Comparison of ENCODE assay signal across 8 cellular contexts in genomic region chr9:35688558-35689350, GRCh38. TPM values are rescaled to one million over a fixed set of nuclear protein-coding genes. Genes with fewer than 3 reads are reported as not detected.
DNase-seq lines count a peak whose midpoint lies in the region; ATAC-seq and TF ChIP-seq lines count a peak whose summit lies in the region.

No MANE protein-coding gene starts in this region.

- H3K27ac ChIP-seq in CD8-positive, alpha-beta T cell (ENCODE audit: low read depth, low read length), result no peak overlapping the region
- peak overlapping the region; percentile 72 for H3K27ac ChIP-seq in cingulate gyrus (ENCODE audit: low read depth, low read length)
- H3K27ac ChIP-seq in mucosa of rectum (ENCODE audit: low read depth in 2 of 2, low read length in 2 of 2), result peak overlapping the region; percentile 69 to 86

- peaks cover 9% of the 10 kb centered on the region for H3K4me1 ChIP-seq in CD8-positive, alpha-beta T cell (ENCODE audit: insufficient read depth, low read length)
- peaks cover 6 to 8% of the 10 kb centered on the region in 2 donors for H3K4me1 ChIP-seq in mucosa of rectum (ENCODE audit: control insufficient read depth in 2 of 2, insufficient read depth in 2 of 2, low read length in 2 of 2)

- H3K27me3 ChIP-seq in CD8-positive, alpha-beta T cell (ENCODE audit: insufficient read depth, low read length), result no peaks in the 10 kb centered on the region
- no peaks in the 10 kb centered on the region for H3K27me3 ChIP-seq in mucosa of rectum (ENCODE audit: control insufficient read depth in 2 of 2, insufficient read depth in 2 of 2, low read length in 2 of 2)

- H3K4me3 Mint-ChIP-seq in CD8-positive, alpha-beta T cell, result peak overlapping the region; percentile 63

- DNase-seq in CD8-positive, alpha-beta T cell, result no peak
- DNase-seq in NAMALWA (ENCODE audit: low spot score) (peak; percentile 35), NCI-H187 treated with DMSO at 0.1 percent for 48 hours (lab: John Stamatoyannopoulos, UW) (no peak), germinal center (ENCODE audit: low spot score) (no peak)

- POLR2A ChIA-PET in CD8-positive, alpha-beta T cell (lab: Charles Lee), result interaction anchor here (0.9 to 2.2 kb wide), 5 partner anchors 8 to 44 kb away, joined by 3 to 7 read pairs (median 3); partner anchors contain the start of gene CREB3

- no peak for TF ChIP-seq CTCF in CD8-positive, alpha-beta T cell (IDR thresholded peaks at IDR 0.05)

- ATAC-seq in CD8-positive, alpha-beta T cell, result no peak
- ATAC-seq in GM21423 (IDR thresholded peaks at IDR 0.05; ENCODE audit: unreplicated experiment) (no peak), HG02571 (IDR thresholded peaks at IDR 0.05; ENCODE audit: unreplicated experiment) (no peak)

- no peak overlapping the region for H3K4me3 ChIP-seq in CD8-positive, alpha-beta T cell (ENCODE audit: low read depth, low read length)
- peak overlapping the region; percentile 62 to 77 for H3K4me3 ChIP-seq in mucosa of rectum (ENCODE audit: low read length in 2 of 2)

- H3K27ac Mint-ChIP-seq in CD8-positive, alpha-beta T cell, result peak overlapping the region; percentile 23

- H3K9me3 Mint-ChIP-seq in CD8-positive, alpha-beta T cell, result no peaks in the 10 kb centered on the region

- H3K27me3 Mint-ChIP-seq in CD8-positive, alpha-beta T cell (ENCODE audit: low read depth), result no peaks in the 10 kb centered on the region

- H3K9me3 ChIP-seq in CD8-positive, alpha-beta T cell (ENCODE audit: low read length), result no peaks in the 10 kb centered on the region
- no peaks in the 10 kb centered on the region for H3K9me3 ChIP-seq in mucosa of rectum (ENCODE audit: control insufficient read depth in 2 of 2, low read length in 2 of 2)

- H3K36me3 ChIP-seq in CD8-positive, alpha-beta T cell (ENCODE audit: insufficient read depth, low read length), result no peaks in the 10 kb centered on the region
- no peaks in the 10 kb centered on the region for H3K36me3 ChIP-seq in mucosa of rectum (ENCODE audit: control insufficient read depth in 2 of 2, insufficient read depth in 2 of 2, low read length in 2 of 2)

- peaks cover 2% of the 10 kb centered on the region for H3K36me3 Mint-ChIP-seq in CD8-positive, alpha-beta T cell

- peak overlapping the region; percentile 21 to 47 for H3K9ac ChIP-seq in mucosa of rectum (ENCODE audit: low read depth in 1 of 2, low read length in 2 of 2)

- peaks cover 13% of the 10 kb centered on the region for H3K4me1 Mint-ChIP-seq in CD8-positive, alpha-beta T cell (ENCODE audit: low read depth)

- CTCF ChIA-PET in CD8-positive, alpha-beta T cell (lab: Charles Lee), result interaction anchor here (1.2 to 14.5 kb wide), 5 partner anchors 8 to 101 kb away, joined by 3 to 193 read pairs (median 23); partner anchors contain the start of genes ARHGEF39, CCDC107, CD72 and RMRP

- intact Hi-C loops in CD8-positive, alpha-beta T cell (cut with DNase I, micrococcal nuclease), result no loop called here

RNA-seq across cellular contexts. Expression of gene TPM2, which starts 1.0 kb away (rescaled TPM):
- total RNA-seq in CD8-positive, alpha-beta T cell, result 10 to 100 TPM; 41.5 to 44.7 TPM

RNA-seq across cellular contexts. Expression of gene CA9, which starts 15.0 kb away (rescaled TPM):
- total RNA-seq in CD8-positive, alpha-beta T cell, result not detected

RNA-seq across cellular contexts. Expression of gene ARHGEF39, which starts 23.8 kb away (rescaled TPM):
- total RNA-seq in CD8-positive, alpha-beta T cell, result under 1 TPM; 0.25 to 0.35 TPM

RNA-seq across cellular contexts. Expression of gene CCDC107, which starts 30.7 kb away (rescaled TPM):
- 1 to 10 TPM; 7.4 to 9.1 TPM for total RNA-seq in CD8-positive, alpha-beta T cell

RNA-seq across cellular contexts. Expression of gene RMRP, which starts 30.9 kb away (rescaled TPM):
- over 10,000 TPM; 22,073 to 26,359 TPM for total RNA-seq in CD8-positive, alpha-beta T cell
